Comparison of ENCODE assay signal across 9 cellular contexts in the genomic region with DNA sequence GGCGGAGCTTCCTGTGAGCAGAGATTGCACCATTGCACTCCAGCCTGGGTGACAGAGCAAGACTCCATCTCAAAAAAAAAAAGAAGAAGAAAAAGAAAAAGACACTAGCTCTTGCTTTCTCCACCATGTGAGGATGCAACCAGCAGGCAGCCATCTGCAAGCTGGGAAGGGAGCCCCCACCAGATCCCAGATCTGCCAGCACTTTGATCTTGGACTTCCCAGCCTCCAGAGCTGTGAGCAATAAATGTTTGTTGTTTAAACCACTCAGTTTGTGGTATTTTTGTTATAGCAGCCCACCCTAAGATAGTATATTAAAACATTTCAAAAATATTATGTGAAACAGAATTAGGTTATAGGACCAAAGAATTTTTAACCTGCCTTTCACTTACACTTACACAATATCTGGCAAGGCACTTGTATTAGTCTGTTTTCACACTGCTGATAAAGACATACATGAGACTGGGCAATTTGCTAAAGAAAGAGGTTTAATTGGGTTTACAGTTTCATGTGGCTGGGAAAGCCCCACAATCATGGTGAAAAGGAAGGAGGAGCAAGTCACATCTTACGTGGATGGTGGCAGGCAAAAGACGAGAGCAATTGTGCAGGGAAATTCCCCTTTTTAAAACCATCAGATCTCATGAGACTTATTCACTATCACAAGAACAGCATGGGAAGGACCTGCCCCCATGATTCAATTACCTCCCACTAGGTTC. TPM values are rescaled to one million over a fixed set of nuclear protein-coding genes. Genes with fewer than 3 reads are reported as not detected.
DNase-seq lines count a peak whose midpoint lies in the region; ATAC-seq and TF ChIP-seq lines count a peak whose summit lies in the region.
"Not testable (repeated sequence)": the region's sequence is repeated elsewhere in the genome, so short reads cannot be mapped to it uniquely, and the experiment has no call there.
"Had no signal": no experiment of that assay in that cellular context is flagged by ENCODE, and none has a peak within 500 bp of the region (broad histone marks: within the 10 kb centered on the region; RNA-seq: fewer than 3 reads in every experiment).

No MANE protein-coding gene starts in this region.

- H3K4me3 ChIP-seq in KMS-11 (IDR thresholded peaks at IDR 0.05; ENCODE audit: insufficient read depth, low read depth, low read length) = not testable (repeated sequence)

- not testable (repeated sequence) for TF ChIP-seq CTCF in KMS-11 (conservative IDR thresholded peaks at IDR 0.05; ENCODE audit: low read depth, low read length)

- H3K4me1 ChIP-seq in KMS-11 (ENCODE audit: low read depth, poor library complexity, severe bottlenecking) = peaks cover 28% of the 10 kb centered on the region

- ATAC-seq in activated T-helper 17 cell treated with anti-CD3 and anti-CD28 coated beads, Interleukin-2, amount 50 U/mL, for 72 hours (replicated peaks) = peak; percentile 86
- ATAC-seq in central memory CD8-positive, alpha-beta T cell (replicated peaks; ENCODE audit: extremely low read depth, poor library complexity, severe bottlenecking) = peak; percentile 19
- peak; percentile 54 to 83 for ATAC-seq in natural killer cell treated with Interleukin-12 subunit alpha and Interleukin-12 subunit beta and Interleukin-15 and Interleukin-18, amount 100 ng/mL, for 72 hours

- DNase-seq in T-helper 2 cell treated with Interferon-gamma antibody and Interleukin-4, amounts not matched to agents 5 μg/mL and 100 μg/mL, for 36 hours (ENCODE audit: low spot score) = peak; percentile 6
- peak; percentile 21 for DNase-seq in activated CD4-positive, alpha-beta memory T cell treated with anti-CD3 and anti-CD28 coated beads for 36 hours
- not testable (repeated sequence) for DNase-seq in central memory CD8-positive, alpha-beta T cell (ENCODE audit: low spot score in 2 of 2)
- peak; percentile 67 for DNase-seq in natural killer cell treated with Interleukin-12 subunit alpha and Interleukin-12 subunit beta and Interleukin-15 and Interleukin-18, amount 100 ng/mL, for 72 hours (ENCODE audit: low spot score)

- H3K9me3 Mint-ChIP-seq in T-helper 2 cell treated with Interferon-gamma antibody and Interleukin-4, amounts not matched to agents 5 μg/mL and 100 μg/mL, for 36 hours = peaks cover 33% of the 10 kb centered on the region
- H3K9me3 Mint-ChIP-seq in activated CD4-positive, alpha-beta memory T cell treated with anti-CD3 and anti-CD28 coated beads for 36 hours = peaks cover 32% of the 10 kb centered on the region
- H3K9me3 Mint-ChIP-seq in activated T-helper 17 cell treated with anti-CD3 and anti-CD28 coated beads, Interleukin-2, amount 50 U/mL, for 72 hours = peaks cover 15% of the 10 kb centered on the region
- not testable (repeated sequence) for H3K9me3 Mint-ChIP-seq in central memory CD8-positive, alpha-beta T cell; natural killer cell treated with Interleukin-12 subunit alpha and Interleukin-12 subunit beta and Interleukin-15 and Interleukin-18, amount 100 ng/mL, for 72 hours

- peak overlapping the region; percentile 62 for H3K27ac ChIP-seq in KMS-11

- H2AFZ ChIP-seq in KMS-11 (ENCODE audit: low read depth) = not testable (repeated sequence)

- POLR2A ChIA-PET in activated CD4-positive, alpha-beta memory T cell treated with anti-CD3 and anti-CD28 coated beads for 36 hours (lab: Charles Lee) = not testable (repeated sequence)

- H3K27me3 Mint-ChIP-seq in T-helper 2 cell treated with Interferon-gamma antibody and Interleukin-4, amounts not matched to agents 5 μg/mL and 100 μg/mL, for 36 hours (ENCODE audit: low read depth); activated CD4-positive, alpha-beta memory T cell treated with anti-CD3 and anti-CD28 coated beads for 36 hours; activated T-helper 17 cell treated with anti-CD3 and anti-CD28 coated beads, Interleukin-2, amount 50 U/mL, for 72 hours; central memory CD8-positive, alpha-beta T cell: not testable (repeated sequence)
- H3K27me3 Mint-ChIP-seq in natural killer cell treated with Interleukin-12 subunit alpha and Interleukin-12 subunit beta and Interleukin-15 and Interleukin-18, amount 100 ng/mL, for 72 hours = peaks cover 12 to 15% of the 10 kb centered on the region in 2 donors

- not testable (repeated sequence) for H4K20me1 ChIP-seq in KMS-11 (ENCODE audit: insufficient read depth)

- not testable (repeated sequence) for H3K79me2 ChIP-seq in KMS-11 (ENCODE audit: insufficient read depth, low read depth)

- H3K4me3 Mint-ChIP-seq in T-helper 2 cell treated with Interferon-gamma antibody and Interleukin-4, amounts not matched to agents 5 μg/mL and 100 μg/mL, for 36 hours; activated CD4-positive, alpha-beta memory T cell treated with anti-CD3 and anti-CD28 coated beads for 36 hours; activated T-helper 17 cell treated with anti-CD3 and anti-CD28 coated beads, Interleukin-2, amount 50 U/mL, for 72 hours; central memory CD8-positive, alpha-beta T cell; natural killer cell treated with Interleukin-12 subunit alpha and Interleukin-12 subunit beta and Interleukin-15 and Interleukin-18, amount 100 ng/mL, for 72 hours: not testable (repeated sequence)

- H3K27ac Mint-ChIP-seq in T-helper 2 cell treated with Interferon-gamma antibody and Interleukin-4, amounts not matched to agents 5 μg/mL and 100 μg/mL, for 36 hours; activated CD4-positive, alpha-beta memory T cell treated with anti-CD3 and anti-CD28 coated beads for 36 hours; activated T-helper 17 cell treated with anti-CD3 and anti-CD28 coated beads, Interleukin-2, amount 50 U/mL, for 72 hours; central memory CD8-positive, alpha-beta T cell (ENCODE audit: low read depth): not testable (repeated sequence)
- peak overlapping the region in 1 of 2 donors; percentile 2 for H3K27ac Mint-ChIP-seq in natural killer cell treated with Interleukin-12 subunit alpha and Interleukin-12 subunit beta and Interleukin-15 and Interleukin-18, amount 100 ng/mL, for 72 hours

- intact Hi-C loops in activated CD4-positive, alpha-beta memory T cell treated with anti-CD3 and anti-CD28 coated beads for 36 hours (cut with micrococcal nuclease) = not testable (repeated sequence)

- not testable (repeated sequence) for H3K36me3 ChIP-seq in KMS-11 (ENCODE audit: insufficient read depth)

- H3K27me3 ChIP-seq in KMS-11 (ENCODE audit: insufficient read depth, low read depth) = not testable (repeated sequence)

- not testable (repeated sequence) for H3K4me1 Mint-ChIP-seq in T-helper 2 cell treated with Interferon-gamma antibody and Interleukin-4, amounts not matched to agents 5 μg/mL and 100 μg/mL, for 36 hours (ENCODE audit: low read depth); activated T-helper 17 cell treated with anti-CD3 and anti-CD28 coated beads, Interleukin-2, amount 50 U/mL, for 72 hours; central memory CD8-positive, alpha-beta T cell
- H3K4me1 Mint-ChIP-seq in activated CD4-positive, alpha-beta memory T cell treated with anti-CD3 and anti-CD28 coated beads for 36 hours (ENCODE audit: low read depth) = peaks cover 15% of the 10 kb centered on the region
- H3K4me1 Mint-ChIP-seq in natural killer cell treated with Interleukin-12 subunit alpha and Interleukin-12 subunit beta and Interleukin-15 and Interleukin-18, amount 100 ng/mL, for 72 hours (ENCODE audit: low read depth in 2 of 2) = peaks cover 13 to 17% of the 10 kb centered on the region in 2 donors

- H3K36me3 Mint-ChIP-seq in T-helper 2 cell treated with Interferon-gamma antibody and Interleukin-4, amounts not matched to agents 5 μg/mL and 100 μg/mL, for 36 hours (ENCODE audit: low read depth); activated CD4-positive, alpha-beta memory T cell treated with anti-CD3 and anti-CD28 coated beads for 36 hours; activated T-helper 17 cell treated with anti-CD3 and anti-CD28 coated beads, Interleukin-2, amount 50 U/mL, for 72 hours (ENCODE audit: low read depth); central memory CD8-positive, alpha-beta T cell (ENCODE audit: insufficient read depth); natural killer cell treated with Interleukin-12 subunit alpha and Interleukin-12 subunit beta and Interleukin-15 and Interleukin-18, amount 100 ng/mL, for 72 hours: not testable (repeated sequence)

- H3K9ac ChIP-seq in KMS-11 = not testable (repeated sequence)

- peak overlapping the region; percentile 58 for H3K4me2 ChIP-seq in KMS-11

- CTCF ChIA-PET in activated CD4-positive, alpha-beta memory T cell treated with anti-CD3 and anti-CD28 coated beads for 36 hours (lab: Charles Lee) = interaction anchor here (0.6 to 0.7 kb wide), 2 partner anchors 11 to 649 kb away, joined by 3 read pairs; no protein-coding TSS in a partner anchor

RNA-seq across cellular contexts. Expression of a gene that starts 12.1 kb away (rescaled TPM):
- not detected for total RNA-seq in activated CD4-positive, alpha-beta memory T cell treated with anti-CD3 and anti-CD28 coated beads for 36 hours
- total RNA-seq in activated T-helper 17 cell treated with anti-CD3 and anti-CD28 coated beads, Interleukin-2, amount 50 U/mL, for 72 hours = not detected
- total RNA-seq in natural killer cell treated with Interleukin-12 subunit alpha and Interleukin-12 subunit beta and Interleukin-15 and Interleukin-18, amount 100 ng/mL, for 72 hours = not detected
- total RNA-seq: CD4-positive, alpha-beta memory T cell; H1; HT-29 had no signal

RNA-seq across cellular contexts. Expression of a gene that starts 24.3 kb away (rescaled TPM):
- total RNA-seq in activated CD4-positive, alpha-beta memory T cell treated with anti-CD3 and anti-CD28 coated beads for 36 hours = not detected
- under 1 TPM in 1 of 2 donors, not detected in 1; 0.34 TPM for total RNA-seq in activated T-helper 17 cell treated with anti-CD3 and anti-CD28 coated beads, Interleukin-2, amount 50 U/mL, for 72 hours
- not detected for total RNA-seq in natural killer cell treated with Interleukin-12 subunit alpha and Interleukin-12 subunit beta and Interleukin-15 and Interleukin-18, amount 100 ng/mL, for 72 hours
- total RNA-seq: CD4-positive, alpha-beta memory T cell; HT-29 had no signal

Comparison
In these comparisons a context has a peak if more than half of its experiments do, and no peak if none do; other contexts are left out.
1. ATAC-seq: peak in every context shown above with its lines; median percentile 86 in activated T-helper 17 cell treated with anti-CD3 and anti-CD28 coated beads, Interleukin-2, amount 50 U/mL, for 72 hours; 68 in natural killer cell treated with Interleukin-12 subunit alpha and Interleukin-12 subunit beta and Interleukin-15 and Interleukin-18, amount 100 ng/mL, for 72 hours; 19 in central memory CD8-positive, alpha-beta T cell.